12 cellular contexts compared by ENCODE assay signal in genomic region chr15:89656116-89656815, GRCh38. TPM values are rescaled to one million over a fixed set of nuclear protein-coding genes. Genes with fewer than 3 reads are reported as not detected.
A peak's percentile ranks its signal among the peaks of the same experiment; 100 is the strongest.
DNase-seq lines count a peak whose midpoint lies in the region; ATAC-seq and TF ChIP-seq lines count a peak whose summit lies in the region.
"Had no signal": no experiment of that assay in that cellular context is flagged by ENCODE, and none has a peak within 500 bp of the region (broad histone marks: within the 10 kb centered on the region; RNA-seq: fewer than 3 reads in every experiment).

No MANE protein-coding gene starts in this region.

- intact Hi-C loops in esophagus muscularis mucosa (cut with DNase I): no loop called here

- peak overlapping the region; percentile 79 for H3K4me3 Mint-ChIP-seq in activated naive CD4-positive, alpha-beta T cell treated with anti-CD3 and anti-CD28 coated beads, Interleukin-2, amount 50 U/mL, for 24 hours

- peak; percentile 84 for ATAC-seq in stimulated activated naive CD8-positive, alpha-beta T cell treated with anti-CD3 and anti-CD28 coated beads, Interleukin-15, Interleukin-2, amounts not matched to agents 100 U/mL and 50 U/mL, for 24 hours
- no peak for ATAC-seq in HG03196 (IDR thresholded peaks at IDR 0.05; ENCODE audit: unreplicated experiment)

- peaks cover 13% of the 10 kb centered on the region for H3K4me1 Mint-ChIP-seq in activated naive CD4-positive, alpha-beta T cell treated with anti-CD3 and anti-CD28 coated beads, Interleukin-2, amount 50 U/mL, for 24 hours

- peak overlapping the region in 3 of 4 donors; percentile 71 to 88 (median 78) for H3K27ac ChIP-seq in esophagus muscularis mucosa (replicated peaks in 1 of 4)
- H3K27ac ChIP-seq: C4-2B had no signal

- no peak for TF ChIP-seq EP300 in esophagus muscularis mucosa (IDR thresholded peaks at IDR 0.05)

- peaks cover 31% of the 10 kb centered on the region for H3K27me3 Mint-ChIP-seq in activated naive CD4-positive, alpha-beta T cell treated with anti-CD3 and anti-CD28 coated beads, Interleukin-2, amount 50 U/mL, for 24 hours

- no peak for DNase-seq in activated naive CD4-positive, alpha-beta T cell treated with Interleukin-2 at 50 U/mL for 16 hours
- DNase-seq in RKO (ENCODE audit: low spot score): peak; percentile 28
- DNase-seq in esophagus muscularis mucosa (ENCODE audit: extremely low spot score): no peak
- DNase-seq in stimulated activated naive CD8-positive, alpha-beta T cell treated with anti-CD3 and anti-CD28 coated beads, Interleukin-15, Interleukin-2, amounts not matched to agents 100 U/mL and 50 U/mL, for 24 hours: peak; percentile 37
- DNase-seq in KG1 (lab: John Stamatoyannopoulos, UW): no peak
- DNase-seq in globus pallidus (ENCODE audit: low spot score): no peak

- peaks cover 0 to 9% (median 4%) of the 10 kb centered on the region in 4 donors for H3K36me3 ChIP-seq in esophagus muscularis mucosa

- WGBS in esophagus muscularis mucosa: 78% methylated on average over 7 of the region's 7 CpGs

- H3K9me3 ChIP-seq in esophagus muscularis mucosa: no peaks in the 10 kb centered on the region

- H3K27me3 ChIP-seq in esophagus muscularis mucosa: peaks cover 0 to 11% (median 0%) of the 10 kb centered on the region in 4 donors

- no peaks in the 10 kb centered on the region for H3K9me3 Mint-ChIP-seq in activated naive CD4-positive, alpha-beta T cell treated with anti-CD3 and anti-CD28 coated beads, Interleukin-2, amount 50 U/mL, for 24 hours

- no peak for TF ChIP-seq POLR2A in esophagus muscularis mucosa (IDR thresholded peaks at IDR 0.05; ENCODE audit: low read depth)

- TF ChIP-seq CTCF in esophagus muscularis mucosa (IDR thresholded peaks at IDR 0.05): no peak

- peaks cover 2% of the 10 kb centered on the region for H3K36me3 Mint-ChIP-seq in activated naive CD4-positive, alpha-beta T cell treated with anti-CD3 and anti-CD28 coated beads, Interleukin-2, amount 50 U/mL, for 24 hours

- no peak overlapping the region for H3K27ac Mint-ChIP-seq in activated naive CD4-positive, alpha-beta T cell treated with anti-CD3 and anti-CD28 coated beads, Interleukin-2, amount 50 U/mL, for 24 hours

- H3K4me3 ChIP-seq in esophagus muscularis mucosa: no peak overlapping the region

- peaks cover 6 to 33% (median 20%) of the 10 kb centered on the region in 4 donors for H3K4me1 ChIP-seq in esophagus muscularis mucosa

RNA-seq across cellular contexts. Expression of gene KIF7, which starts 1.0 kb away (rescaled TPM):
- total RNA-seq in esophagus muscularis mucosa: 10 to 100 TPM; 10.8 to 23.6 (median 18.9) TPM

RNA-seq across cellular contexts. Expression of gene PLIN1, which starts 22.9 kb away (rescaled TPM):
- 1 to 10 TPM in 3 of 4 donors, under 1 TPM in 1; 0.99 to 5.8 (median 2.8) TPM for total RNA-seq in esophagus muscularis mucosa

RNA-seq across cellular contexts. Expression of gene PEX11A, which starts 34.3 kb away (rescaled TPM):
- 10 to 100 TPM; 10.8 to 20.2 (median 15.4) TPM for total RNA-seq in esophagus muscularis mucosa

RNA-seq across cellular contexts. Expression of gene WDR93, which starts 34.3 kb away (rescaled TPM):
- total RNA-seq in esophagus muscularis mucosa: under 1 TPM in 3 of 4 donors, not detected in 1; 0.13 to 0.42 (median 0.17) TPM
- total RNA-seq: fibroblast of villous mesenchyme, left lobe of liver, urinary bladder had no signal

Comparison
In these comparisons a context has a peak if more than half of its experiments do, and no peak if none do; other contexts are left out.
1. DNase-seq: peak in RKO (single experiment) and stimulated activated naive CD8-positive, alpha-beta T cell treated with anti-CD3 and anti-CD28 coated beads, Interleukin-15, Interleukin-2, amounts not matched to agents 100 U/mL and 50 U/mL, for 24 hours (single experiment); none in activated naive CD4-positive, alpha-beta T cell treated with Interleukin-2 at 50 U/mL for 16 hours (single experiment), esophagus muscularis mucosa (single experiment), KG1 (single experiment) and globus pallidus (single experiment).